Comparison of ENCODE assay signal across 24 cellular contexts in genomic region chr1:219533280-219533679, GRCh38.
DNase-seq lines count a peak whose midpoint lies in the region; ATAC-seq and TF ChIP-seq lines count a peak whose summit lies in the region.
"Had no signal": no experiment of that assay in that cellular context is flagged by ENCODE, and none has a peak within 500 bp of the region (broad histone marks: within the 10 kb centered on the region; RNA-seq: fewer than 3 reads in every experiment).

No MANE protein-coding gene starts in this region.

- no peaks in the 10 kb centered on the region for H3K27me3 ChIP-seq in heart right ventricle
- H3K27me3 ChIP-seq in BE2C: no peaks in the 10 kb centered on the region
- H3K27me3 ChIP-seq in stomach: no peaks in the 10 kb centered on the region
- H3K27me3 ChIP-seq: esophagus squamous epithelium, SJCRH30 had no signal

- H3K36me3 ChIP-seq in heart right ventricle (no peaks in the 10 kb centered on the region), BE2C (no peaks in the 10 kb centered on the region), stomach (no peaks in the 10 kb centered on the region)
- H3K36me3 ChIP-seq: esophagus squamous epithelium, SJCRH30, thoracic aorta, WERI-Rb-1 had no signal

- TF ChIP-seq POLR2A in stomach (IDR thresholded peaks at IDR 0.05): no peak

- H3K27ac ChIP-seq in heart right ventricle: no peak overlapping the region
- no peak overlapping the region for H3K27ac ChIP-seq in stomach
- H3K27ac ChIP-seq: esophagus squamous epithelium, KMS-11, PC-9, SJCRH30, thoracic aorta, WERI-Rb-1 had no signal

- H3K4me1 ChIP-seq in heart right ventricle (peaks cover 0 to 3% (median 0%) of the 10 kb centered on the region in 9 donors), BE2C (peaks cover 11% of the 10 kb centered on the region), stomach (no peaks in the 10 kb centered on the region)
- H3K4me1 ChIP-seq: esophagus squamous epithelium had no signal

- no peak for TF ChIP-seq EP300 in stomach (IDR thresholded peaks at IDR 0.05)

- DNase-seq in GM03348 (ENCODE audit: low spot score): peak; percentile 13
- peak; percentile 45 for DNase-seq in amniotic epithelial cell (ENCODE audit: low read depth)
- no peak for DNase-seq in heart right ventricle
- DNase-seq in skeletal muscle cell (ENCODE audit: low read depth): peak; percentile 63
- no peak for DNase-seq in SK-N-DZ (ENCODE audit: low spot score)
- DNase-seq in BE2C: no peak
- DNase-seq in stomach: no peak
- DNase-seq: activated CD8-positive, alpha-beta memory T cell treated with anti-CD3 and anti-CD28 coated beads, Interleukin-2, amount 50 U/mL, for 48 hours; activated effector memory CD4-positive, alpha-beta T cell treated with anti-CD3 and anti-CD28 coated beads, Interleukin-2, amount 50 U/mL, for 16 hours; CD4-positive, alpha-beta memory T cell; effector memory CD4-positive, alpha-beta T cell; esophagus squamous epithelium; GOT3; NCI-H2029; NCI-H446; nucleus accumbens; PC-9; SJCRH30; T-helper 2 cell; WERI-Rb-1 had no signal

- 49 to 56% methylated on average over 1 of the region's 1 CpG for WGBS in heart right ventricle, 2 donors
- WGBS in stomach, 5 donors: 24 to 42% (median 40%) methylated on average over 1 of the region's 1 CpG

- H3K9me3 ChIP-seq in heart right ventricle (no peaks in the 10 kb centered on the region), BE2C (no peaks in the 10 kb centered on the region), stomach (no peaks in the 10 kb centered on the region)
- H3K9me3 ChIP-seq: esophagus squamous epithelium, thoracic aorta had no signal

- H3K4me3 ChIP-seq in heart right ventricle: no peak overlapping the region
- no peak overlapping the region for H3K4me3 ChIP-seq in skeletal muscle cell (ENCODE audit: low read depth, low read length)
- no peak overlapping the region for H3K4me3 ChIP-seq in BE2C (ENCODE audit: low read depth, low read length)
- no peak overlapping the region for H3K4me3 ChIP-seq in stomach
- H3K4me3 ChIP-seq: esophagus squamous epithelium, lung, PC-9, SJCRH30, thoracic aorta had no signal

- intact Hi-C loops in heart right ventricle (cut with DNase I) (no loop called here), stomach (cut with DNase I; ENCODE audit: low total_unique reads) (no loop called here)

- ATAC-seq in heart right ventricle: peak in 7 of 8 donors; percentile 34 to 85 (median 55)
- ATAC-seq in SK-N-SH treated with all-trans-retinoic acid at 6 μM for 48 hours: no peak

- TF ChIP-seq CTCF in heart right ventricle (IDR thresholded peaks at IDR 0.05): no peak
- no peak for TF ChIP-seq CTCF in BE2C (IDR thresholded peaks at IDR 0.05; ENCODE audit: low read depth, low read length)
- TF ChIP-seq CTCF in stomach (IDR thresholded peaks at IDR 0.05): no peak

TF ChIP-seq in SK-N-SH treated with all-trans-retinoic acid at 6 μM for 48 hours, 23 proteins besides CTCF, POLR2A, EP300 and RAD21 (continues in another document):
- TF ChIP-seq POU6F1 (CRISPR knock-in tag; IDR thresholded peaks at IDR 0.05; ENCODE audit: borderline replicate concordance, low read depth) (no peak), ZNF70 (CRISPR knock-in tag; IDR thresholded peaks at IDR 0.05) (no peak), ZNF8 (CRISPR knock-in tag; IDR thresholded peaks at IDR 0.05) (no peak), ZC3H10 (CRISPR knock-in tag; IDR thresholded peaks at IDR 0.05) (no peak), ARNTL (CRISPR knock-in tag; IDR thresholded peaks at IDR 0.05; ENCODE audit: borderline replicate concordance, low read depth) (no peak), CSDC2 (CRISPR knock-in tag; IDR thresholded peaks at IDR 0.05) (no peak), ESRRG (CRISPR knock-in tag; IDR thresholded peaks at IDR 0.05) (no peak), RARB (CRISPR knock-in tag; IDR thresholded peaks at IDR 0.05) (no peak), PPARA (CRISPR knock-in tag; IDR thresholded peaks at IDR 0.05; ENCODE audit: borderline replicate concordance) (no peak), ISL1 (CRISPR knock-in tag; IDR thresholded peaks at IDR 0.05) (no peak; the same call in 1 of the 2 replicates), TCF4 (CRISPR knock-in tag; IDR thresholded peaks at IDR 0.05; ENCODE audit: borderline replicate concordance) (no peak), TOX (CRISPR knock-in tag; IDR thresholded peaks at IDR 0.05; ENCODE audit: borderline replicate concordance) (no peak), CSRNP3 (CRISPR knock-in tag; IDR thresholded peaks at IDR 0.05) (no peak), ZFP3 (CRISPR knock-in tag; IDR thresholded peaks at IDR 0.05) (no peak), OSR1 (CRISPR knock-in tag; IDR thresholded peaks at IDR 0.05) (no peak)
- TF ChIP-seq, protein P1, sequence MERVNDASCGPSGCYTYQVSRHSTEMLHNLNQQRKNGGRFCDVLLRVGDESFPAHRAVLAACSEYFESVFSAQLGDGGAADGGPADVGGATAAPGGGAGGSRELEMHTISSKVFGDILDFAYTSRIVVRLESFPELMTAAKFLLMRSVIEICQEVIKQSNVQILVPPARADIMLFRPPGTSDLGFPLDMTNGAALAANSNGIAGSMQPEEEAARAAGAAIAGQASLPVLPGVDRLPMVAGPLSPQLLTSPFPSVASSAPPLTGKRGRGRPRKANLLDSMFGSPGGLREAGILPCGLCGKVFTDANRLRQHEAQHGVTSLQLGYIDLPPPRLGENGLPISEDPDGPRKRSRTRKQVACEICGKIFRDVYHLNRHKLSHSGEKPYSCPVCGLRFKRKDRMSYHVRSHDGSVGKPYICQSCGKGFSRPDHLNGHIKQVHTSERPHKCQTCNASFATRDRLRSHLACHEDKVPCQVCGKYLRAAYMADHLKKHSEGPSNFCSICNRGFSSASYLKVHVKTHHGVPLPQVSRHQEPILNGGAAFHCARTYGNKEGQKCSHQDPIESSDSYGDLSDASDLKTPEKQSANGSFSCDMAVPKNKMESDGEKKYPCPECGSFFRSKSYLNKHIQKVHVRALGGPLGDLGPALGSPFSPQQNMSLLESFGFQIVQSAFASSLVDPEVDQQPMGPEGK (CRISPR knock-in tag; IDR thresholded peaks at IDR 0.05; ENCODE audit: borderline replicate concordance): no peak
- TF ChIP-seq, protein P2, sequence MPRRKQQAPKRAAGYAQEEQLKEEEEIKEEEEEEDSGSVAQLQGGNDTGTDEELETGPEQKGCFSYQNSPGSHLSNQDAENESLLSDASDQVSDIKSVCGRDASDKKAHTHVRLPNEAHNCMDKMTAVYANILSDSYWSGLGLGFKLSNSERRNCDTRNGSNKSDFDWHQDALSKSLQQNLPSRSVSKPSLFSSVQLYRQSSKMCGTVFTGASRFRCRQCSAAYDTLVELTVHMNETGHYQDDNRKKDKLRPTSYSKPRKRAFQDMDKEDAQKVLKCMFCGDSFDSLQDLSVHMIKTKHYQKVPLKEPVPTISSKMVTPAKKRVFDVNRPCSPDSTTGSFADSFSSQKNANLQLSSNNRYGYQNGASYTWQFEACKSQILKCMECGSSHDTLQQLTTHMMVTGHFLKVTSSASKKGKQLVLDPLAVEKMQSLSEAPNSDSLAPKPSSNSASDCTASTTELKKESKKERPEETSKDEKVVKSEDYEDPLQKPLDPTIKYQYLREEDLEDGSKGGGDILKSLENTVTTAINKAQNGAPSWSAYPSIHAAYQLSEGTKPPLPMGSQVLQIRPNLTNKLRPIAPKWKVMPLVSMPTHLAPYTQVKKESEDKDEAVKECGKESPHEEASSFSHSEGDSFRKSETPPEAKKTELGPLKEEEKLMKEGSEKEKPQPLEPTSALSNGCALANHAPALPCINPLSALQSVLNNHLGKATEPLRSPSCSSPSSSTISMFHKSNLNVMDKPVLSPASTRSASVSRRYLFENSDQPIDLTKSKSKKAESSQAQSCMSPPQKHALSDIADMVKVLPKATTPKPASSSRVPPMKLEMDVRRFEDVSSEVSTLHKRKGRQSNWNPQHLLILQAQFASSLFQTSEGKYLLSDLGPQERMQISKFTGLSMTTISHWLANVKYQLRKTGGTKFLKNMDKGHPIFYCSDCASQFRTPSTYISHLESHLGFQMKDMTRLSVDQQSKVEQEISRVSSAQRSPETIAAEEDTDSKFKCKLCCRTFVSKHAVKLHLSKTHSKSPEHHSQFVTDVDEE (CRISPR knock-in tag; IDR thresholded peaks at IDR 0.05): no peak

Comparison
In these comparisons a context has a peak if more than half of its experiments do, and no peak if none do; other contexts are left out.
1. DNase-seq: peak in GM03348 (single experiment), amniotic epithelial cell (single experiment) and skeletal muscle cell (single experiment); none in heart right ventricle (0 of 2), SK-N-DZ (single experiment), BE2C (single experiment) and stomach (single experiment).